Comparison of ENCODE assay signal across 8 cellular contexts in the genomic region with DNA sequence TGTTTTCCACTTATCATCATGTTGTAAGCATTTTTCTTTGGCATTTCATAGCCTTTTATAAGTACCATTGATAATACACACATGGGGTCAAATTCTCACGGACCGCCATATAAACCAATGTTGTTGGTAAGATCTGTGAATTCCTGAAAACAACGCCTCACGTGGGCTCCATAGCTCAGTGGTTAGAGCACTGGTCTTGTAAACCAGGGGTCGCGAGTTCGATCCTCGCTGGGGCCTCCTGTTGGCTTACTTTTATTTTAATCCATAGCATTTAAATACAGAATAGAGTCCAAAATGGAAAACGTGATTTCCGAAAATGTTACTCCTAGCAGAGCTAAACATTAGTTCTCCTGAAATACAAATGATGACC.
DNase-seq lines count a peak whose midpoint lies in the region; ATAC-seq and TF ChIP-seq lines count a peak whose summit lies in the region.

No MANE protein-coding gene starts in this region.

- no peaks in the 10 kb centered on the region for H3K9me3 Mint-ChIP-seq in memory B cell

- peaks cover 5% of the 10 kb centered on the region in 2 donors for H3K4me1 ChIP-seq in duodenal mucosa (ENCODE audit: control insufficient read depth in 1 of 2, insufficient read depth in 2 of 2, low read length in 2 of 2)

- peak overlapping the region in 1 of 2 donors; percentile 60 for H3K9ac ChIP-seq in duodenal mucosa (ENCODE audit: low read depth in 1 of 2, low read length in 2 of 2)

- H3K9me3 ChIP-seq in duodenal mucosa (ENCODE audit: control insufficient read depth in 1 of 2, low read length in 2 of 2): no peaks in the 10 kb centered on the region

- H3K36me3 ChIP-seq in duodenal mucosa (ENCODE audit: control insufficient read depth in 1 of 2, insufficient read depth in 2 of 2, low read length in 2 of 2): no peaks in the 10 kb centered on the region

- in situ Hi-C loops in GM13977 (cut with MboI; ENCODE audit: low pct_unique_long_range_greater_than_20kb, low sequenced_read_pairs, unreplicated experiment): loop anchor here (5.0 to 25.0 kb wide), 3 partner anchors 167 to 728 kb away; a partner anchor contains a TSS

- H3K27ac ChIP-seq in duodenal mucosa (ENCODE audit: low read depth, low read length): no peak overlapping the region

- TF ChIP-seq CTCF in GM13977 (IDR thresholded peaks at IDR 0.05; ENCODE audit: extremely low read depth, insufficient read depth, missing control alignments): no peak

- no peaks in the 10 kb centered on the region for H3K36me3 Mint-ChIP-seq in memory B cell

- H3K4me3 ChIP-seq in duodenal mucosa (ENCODE audit: low read depth in 1 of 2, low read length in 2 of 2): peak overlapping the region; percentile 54 to 70

- H3K4me1 Mint-ChIP-seq in memory B cell: peaks cover 9% of the 10 kb centered on the region

- ATAC-seq in HG02885 (IDR thresholded peaks at IDR 0.05; ENCODE audit: poor library complexity, unreplicated experiment): peak; percentile 32
- peak; percentile 37 for ATAC-seq in memory B cell (ENCODE audit: low read depth)

- H3K4me3 Mint-ChIP-seq in memory B cell: peak overlapping the region; percentile 93

- no peaks in the 10 kb centered on the region for H3K27me3 ChIP-seq in duodenal mucosa (ENCODE audit: control insufficient read depth in 1 of 2, insufficient read depth in 2 of 2, low read length in 2 of 2)

- H3K27ac Mint-ChIP-seq in memory B cell: peak overlapping the region; percentile 97

- peaks cover 6% of the 10 kb centered on the region for H3K27me3 Mint-ChIP-seq in memory B cell

- peak; percentile 66 for DNase-seq in GM13977 (ENCODE audit: low spot score)
- DNase-seq in NCI-H226: peak; percentile 27
- peak; percentile 54 to 60 for DNase-seq in activated CD4-positive, alpha-beta T cell treated with anti-CD3 and anti-CD28 coated beads, Interleukin-2, amount 50 U/mL, for 4 hours
- DNase-seq in memory B cell (ENCODE audit: low spot score in 2 of 2): peak; percentile 66 to 73
- DNase-seq in stimulated activated CD8-positive, alpha-beta memory T cell treated with anti-CD3 and anti-CD28 coated beads, Interleukin-15, amount 100 ng/mL, for 1 hour (ENCODE audit: low read depth): peak; percentile 35
- DNase-seq in NCI-H1105 treated with DMSO at 0.1 percent for 48 hours (lab: John Stamatoyannopoulos, UW): no peak
